In the genomic region with DNA sequence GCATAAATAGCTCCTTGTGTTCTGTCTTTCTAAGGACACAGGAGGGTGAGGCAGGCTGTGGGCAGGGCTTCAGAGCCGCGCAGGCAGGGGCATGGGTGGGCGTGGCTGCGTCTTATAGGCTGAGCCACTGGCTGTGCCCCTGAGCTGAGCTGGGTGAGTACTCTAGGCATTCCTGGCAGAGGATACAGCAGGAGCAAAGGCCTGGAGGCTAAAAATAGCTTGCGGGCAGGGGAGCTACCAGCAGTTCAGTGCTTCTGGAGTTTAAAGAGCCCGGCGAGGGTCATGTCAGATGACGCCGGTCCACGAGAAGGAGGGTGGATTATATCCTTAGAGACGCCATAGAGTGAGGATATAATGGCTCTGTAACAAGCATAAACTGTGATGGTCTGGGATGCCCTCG, we compare ENCODE assay signal across 9 cellular contexts. TPM values are rescaled to one million over a fixed set of nuclear protein-coding genes. Genes with fewer than 3 reads are reported as not detected.
DNase-seq lines count a peak whose midpoint lies in the region; ATAC-seq, FAIRE-seq and TF ChIP-seq lines count a peak whose summit lies in the region.
"Had no signal": no experiment of that assay in that cellular context is flagged by ENCODE, and none has a peak within 500 bp of the region (broad histone marks: within the 10 kb centered on the region; RNA-seq: fewer than 3 reads in every experiment).

No MANE protein-coding gene starts in this region.

- H3K27me3 ChIP-seq in IMR-90 (ENCODE audit: control insufficient read depth, insufficient read depth, low read length) (peaks cover 11% of the 10 kb centered on the region; the same call in 1 of the 2 replicates), hepatocyte (no peaks in the 10 kb centered on the region), small intestine (ENCODE audit: control insufficient read depth in 2 of 2, insufficient read depth in 2 of 2, low read length in 2 of 2) (no peaks in the 10 kb centered on the region)

- H3K4me1 ChIP-seq in IMR-90 (ENCODE audit: control insufficient read depth, insufficient read depth, low read length) (no peaks in the 10 kb centered on the region), hepatocyte (ENCODE audit: insufficient read depth) (no peaks in the 10 kb centered on the region), small intestine (ENCODE audit: control insufficient read depth in 2 of 2, insufficient read depth in 1 of 2, low read depth in 1 of 2, low read length in 1 of 2) (no peaks in the 10 kb centered on the region)

- dilution Hi-C loops in IMR-90 (cut with HindIII; ENCODE audit: low sequenced_read_pairs, unreplicated experiment) = no loop called here

- H2AK9ac ChIP-seq in IMR-90 (replicated peaks; ENCODE audit: low read depth, low read length, poor library complexity) = no peak overlapping the region

- no peak overlapping the region for H4K8ac ChIP-seq in IMR-90 (ENCODE audit: low read depth in 2 of 2, low read length in 2 of 2)

- no peak overlapping the region for H4K91ac ChIP-seq in IMR-90 (ENCODE audit: insufficient read depth, low read depth, low read length)

- POLR2A ChIA-PET in IMR-90 (lab: Charles Lee; ENCODE audit: unreplicated experiment) = no interaction called here

- H2BK5ac ChIP-seq in IMR-90 (ENCODE audit: low read depth, low read length, poor library complexity, severe bottlenecking) = no peak overlapping the region

- H3K4me2 ChIP-seq in IMR-90 (ENCODE audit: low read depth, low read length) = no peak overlapping the region
- H3K4me2 ChIP-seq in hepatocyte = peak overlapping the region; percentile 38

- no peaks in the 10 kb centered on the region for H3K4me1 Mint-ChIP-seq in activated T-helper 1 cell treated with anti-CD3 and anti-CD28 coated beads, Interleukin-12 subunit alpha, Interleukin-12 subunit beta, Interleukin-2, Interleukin-4 antibody, amounts not matched to agents 30 ng/mL and 10 ng/mL and 1 ng/mL, durations not matched to agents 14 hours and 24 hours and 36 hours (ENCODE audit: low read depth)
- peaks cover 0 to 2% of the 10 kb centered on the region in 2 donors for H3K4me1 Mint-ChIP-seq in natural killer cell

- 0 out of 3 replicates have a peak overlapping the region, but pooled peaks have one; percentile 40 for H2BK15ac ChIP-seq in IMR-90 (ENCODE audit: low read depth, low read length)

- no peak for TF ChIP-seq POLR2A in IMR-90 (IDR thresholded peaks at IDR 0.05; ENCODE audit: low read depth, low read length)

- no peaks in the 10 kb centered on the region for H3K9me1 ChIP-seq in IMR-90 (ENCODE audit: insufficient read depth, low read length)

- H4K5ac ChIP-seq in IMR-90 (ENCODE audit: low read depth, low read length) = no peak overlapping the region

- TF ChIP-seq RAD21 in IMR-90 (IDR thresholded peaks at IDR 0.05; ENCODE audit: low read length) = no peak

- peaks cover 24% of the 10 kb centered on the region for H3K9me3 Mint-ChIP-seq in activated T-helper 1 cell treated with anti-CD3 and anti-CD28 coated beads, Interleukin-12 subunit alpha, Interleukin-12 subunit beta, Interleukin-2, Interleukin-4 antibody, amounts not matched to agents 30 ng/mL and 10 ng/mL and 1 ng/mL, durations not matched to agents 14 hours and 24 hours and 36 hours
- peaks cover 3 to 15% of the 10 kb centered on the region in 2 donors for H3K9me3 Mint-ChIP-seq in natural killer cell

- no peak overlapping the region for H2BK20ac ChIP-seq in IMR-90 (ENCODE audit: low read depth, low read length)

- H3K23ac ChIP-seq in IMR-90 (ENCODE audit: low read depth, low read length) = 0 out of 2 replicates have a peak overlapping the region, but pooled peaks have one; percentile 11

- DNase-seq in IMR-90 (peak; percentile 38), amniotic epithelial cell (ENCODE audit: low read depth) (peak; percentile 79), hepatocyte (ENCODE audit: low spot score) (peak; percentile 79), small intestine (peak; percentile 86), NAMALWA (ENCODE audit: low spot score) (no peak), NCI-H1105 treated with DMSO at 0.1 percent for 48 hours (lab: John Stamatoyannopoulos, UW) (no peak), natural killer cell (no peak)
- no peak for DNase-seq in activated T-helper 1 cell treated with anti-CD3 and anti-CD28 coated beads, Interleukin-12 subunit alpha, Interleukin-12 subunit beta, Interleukin-2, Interleukin-4 antibody, amounts not matched to agents 30 ng/mL and 10 ng/mL and 1 ng/mL, durations not matched to agents 14 hours and 24 hours and 36 hours (ENCODE audit: low spot score)

- intact Hi-C loops in IMR-90 (cut with micrococcal nuclease) = no loop called here
- intact Hi-C loops in activated T-helper 1 cell treated with anti-CD3 and anti-CD28 coated beads, Interleukin-12 subunit alpha, Interleukin-12 subunit beta, Interleukin-2, Interleukin-4 antibody, amounts not matched to agents 30 ng/mL and 10 ng/mL and 1 ng/mL, durations not matched to agents 14 hours and 24 hours and 36 hours (cut with micrococcal nuclease) = no loop called here
- intact Hi-C loops in natural killer cell (cut with micrococcal nuclease) = no loop called here

- H3K9me3 ChIP-seq in IMR-90 (ENCODE audit: control insufficient read depth, insufficient read depth, low read length) (peaks cover 20% of the 10 kb centered on the region), hepatocyte (ENCODE audit: low read depth) (no peaks in the 10 kb centered on the region), small intestine (ENCODE audit: control insufficient read depth, low read depth) (peaks cover 5% of the 10 kb centered on the region)

- H3K9ac ChIP-seq in IMR-90 (ENCODE audit: low read depth, low read length) = no peak overlapping the region

- FAIRE-seq in small intestine (lab: Jason Lieb, UNC) = no peak

- WGBS in IMR-90 (ENCODE audit: extremely low coverage in 2 of 2, insufficient read length in 1 of 2), 2 experiments = 39% methylated on average over 11 of the region's 12 CpGs; no CpG with 5 or more reads in 1 of the 2 experiments
- 23% methylated on average over 12 of the region's 12 CpGs for WGBS in hepatocyte (ENCODE audit: low lambda C conversion rate, missing lambda C conversion rate)
- WGBS in small intestine, 3 donors = 11 to 28% (median 28%) methylated on average over 11 to 12 of the region's 12 CpGs

- H3K36me3 Mint-ChIP-seq in activated T-helper 1 cell treated with anti-CD3 and anti-CD28 coated beads, Interleukin-12 subunit alpha, Interleukin-12 subunit beta, Interleukin-2, Interleukin-4 antibody, amounts not matched to agents 30 ng/mL and 10 ng/mL and 1 ng/mL, durations not matched to agents 14 hours and 24 hours and 36 hours (ENCODE audit: low read depth) = peaks cover 1% of the 10 kb centered on the region
- H3K36me3 Mint-ChIP-seq in natural killer cell = peaks cover 15% of the 10 kb centered on the region

- H3K27ac ChIP-seq in IMR-90 (ENCODE audit: insufficient read depth, low read length) (no peak overlapping the region), hepatocyte (no peak overlapping the region), small intestine (ENCODE audit: low read depth in 1 of 2, low read length in 1 of 2) (no peak overlapping the region)
- H3K27ac ChIP-seq: coronary artery had no signal

- in situ Hi-C loops in IMR-90 (cut with MboI; ENCODE audit: low sequenced_read_pairs) = no loop called here

- BruUV-seq in IMR-90 (replicated peaks; lab: Mats Ljungman, UMichigan) = no TSS peak

- no peak overlapping the region for H2AFZ ChIP-seq in IMR-90 (replicated peaks; ENCODE audit: low read length, poor library complexity)
- H2AFZ ChIP-seq in hepatocyte = no peak overlapping the region

- no peak overlapping the region for H3K18ac ChIP-seq in IMR-90 (ENCODE audit: low read depth, low read length)

- no peak overlapping the region for H3K56ac ChIP-seq in IMR-90 (ENCODE audit: extremely low read depth, insufficient read depth, low read length)

- H3K27me3 Mint-ChIP-seq in activated T-helper 1 cell treated with anti-CD3 and anti-CD28 coated beads, Interleukin-12 subunit alpha, Interleukin-12 subunit beta, Interleukin-2, Interleukin-4 antibody, amounts not matched to agents 30 ng/mL and 10 ng/mL and 1 ng/mL, durations not matched to agents 14 hours and 24 hours and 36 hours (ENCODE audit: insufficient read depth) = peaks cover 3% of the 10 kb centered on the region
- peaks cover 11 to 20% of the 10 kb centered on the region in 2 donors for H3K27me3 Mint-ChIP-seq in natural killer cell (ENCODE audit: low read depth in 2 of 2)

- H3K4ac ChIP-seq in IMR-90 (ENCODE audit: low read depth, low read length) = no peak overlapping the region

- H3K4me3 ChIP-seq in IMR-90 (ENCODE audit: insufficient read depth, low read depth, low read length) = no peak overlapping the region
- no peak overlapping the region for H3K4me3 ChIP-seq in hepatocyte
- H3K4me3 ChIP-seq in small intestine (ENCODE audit: low read depth in 1 of 2, low read length in 2 of 2) = no peak overlapping the region
- H3K4me3 ChIP-seq: coronary artery had no signal

- no peak overlapping the region for H3K14ac ChIP-seq in IMR-90 (replicated peaks; ENCODE audit: low read depth, low read length)

- peak; percentile 95 for ATAC-seq in IMR-90 (ENCODE audit: low read depth)
- no peak for ATAC-seq in natural killer cell

- no peak overlapping the region for H2BK120ac ChIP-seq in IMR-90 (ENCODE audit: low read depth, low read length)

- no peaks in the 10 kb centered on the region for H3K9me2 ChIP-seq in hepatocyte (replicated peaks; ENCODE audit: insufficient read depth)

- no peaks in the 10 kb centered on the region for H3K79me1 ChIP-seq in IMR-90 (ENCODE audit: low read depth in 1 of 2, low read length in 2 of 2)

- H3K36me3 ChIP-seq in IMR-90 (ENCODE audit: control insufficient read depth, insufficient read depth, low read length) (no peaks in the 10 kb centered on the region), hepatocyte (replicated peaks; ENCODE audit: insufficient read depth, low read depth) (no peaks in the 10 kb centered on the region), small intestine (ENCODE audit: control insufficient read depth in 2 of 2, insufficient read depth in 2 of 2, low read length in 2 of 2) (no peaks in the 10 kb centered on the region)

- TF ChIP-seq CTCF in IMR-90 (conservative IDR thresholded peaks at IDR 0.05; ENCODE audit: low read depth, low read length) = no peak
- TF ChIP-seq CTCF in hepatocyte (IDR thresholded peaks at IDR 0.05; ENCODE audit: poor library complexity) = no peak
- no peak for TF ChIP-seq CTCF in natural killer cell (IDR thresholded peaks at IDR 0.05)

- CTCF ChIA-PET in IMR-90 (lab: Yijun Ruan, JAX) = interaction anchor here (0.6 to 1.9 kb wide), 5 partner anchors 8 to 583 kb away, joined by 3 to 6 read pairs (median 4); no protein-coding TSS in a partner anchor

- no peak overlapping the region for H3K4me3 Mint-ChIP-seq in activated T-helper 1 cell treated with anti-CD3 and anti-CD28 coated beads, Interleukin-12 subunit alpha, Interleukin-12 subunit beta, Interleukin-2, Interleukin-4 antibody, amounts not matched to agents 30 ng/mL and 10 ng/mL and 1 ng/mL, durations not matched to agents 14 hours and 24 hours and 36 hours
- no peak overlapping the region for H3K4me3 Mint-ChIP-seq in natural killer cell

- H2AK5ac ChIP-seq in IMR-90 (ENCODE audit: low read depth, low read length) = no peak overlapping the region

- H4K20me1 ChIP-seq in IMR-90 (ENCODE audit: insufficient read depth, low read length) (no peaks in the 10 kb centered on the region), hepatocyte (ENCODE audit: insufficient read depth, poor library complexity, severe bottlenecking) (no peaks in the 10 kb centered on the region)

- H3K79me2 ChIP-seq in hepatocyte = no peaks in the 10 kb centered on the region

- H3K27ac Mint-ChIP-seq in activated T-helper 1 cell treated with anti-CD3 and anti-CD28 coated beads, Interleukin-12 subunit alpha, Interleukin-12 subunit beta, Interleukin-2, Interleukin-4 antibody, amounts not matched to agents 30 ng/mL and 10 ng/mL and 1 ng/mL, durations not matched to agents 14 hours and 24 hours and 36 hours = no peak overlapping the region
- no peak overlapping the region for H3K27ac Mint-ChIP-seq in natural killer cell

RNA-seq across cellular contexts. Expression of a gene that starts 31.5 kb away (rescaled TPM):
- total RNA-seq in IMR-90 (2012; rRNA removed) (204 and 384 TPM in 2 replicates), hepatocyte (507 and 515 TPM in 2 replicates), natural killer cell (10 to 100 TPM; 57.4 to 81.2 (median 58.7) TPM)
- polyA plus RNA-seq in IMR-90 (2012; rRNA removed) (317 and 349 TPM in 2 replicates), hepatocyte (715 and 766 TPM in 2 replicates), small intestine (100 to 1,000 TPM in 1 of 3 donors, 10 to 100 TPM in 2; 24.4 to 311 (median 45.9) TPM)
- polyA plus RNA-seq in IMR-90 (2012; cell fraction: cytosol; rRNA removed) = 120 and 217 TPM in 2 replicates
- 31.1 and 123 TPM in 2 replicates for polyA plus RNA-seq in IMR-90 (2012; cell fraction: nucleus; rRNA removed; ENCODE audit: low replicate concordance)
- total RNA-seq in activated T-helper 1 cell treated with anti-CD3 and anti-CD28 coated beads, Interleukin-12 subunit alpha, Interleukin-12 subunit beta, Interleukin-2, Interleukin-4 antibody, amounts not matched to agents 30 ng/mL and 10 ng/mL and 1 ng/mL, durations not matched to agents 14 hours and 24 hours and 36 hours = 171 and 173 TPM in 2 replicates

Comparison
In these comparisons a context has a peak if more than half of its experiments do, and no peak if none do; other contexts are left out.
1. DNase-seq: peak in IMR-90 (single experiment), amniotic epithelial cell (single experiment), hepatocyte (single experiment) and small intestine (single experiment); none in activated T-helper 1 cell treated with anti-CD3 and anti-CD28 coated beads, Interleukin-12 subunit alpha, Interleukin-12 subunit beta, Interleukin-2, Interleukin-4 antibody, amounts not matched to agents 30 ng/mL and 10 ng/mL and 1 ng/mL, durations not matched to agents 14 hours and 24 hours and 36 hours (single experiment), NAMALWA (single experiment), NCI-H1105 treated with DMSO at 0.1 percent for 48 hours (single experiment) and natural killer cell (single experiment).